In the genomic region with DNA sequence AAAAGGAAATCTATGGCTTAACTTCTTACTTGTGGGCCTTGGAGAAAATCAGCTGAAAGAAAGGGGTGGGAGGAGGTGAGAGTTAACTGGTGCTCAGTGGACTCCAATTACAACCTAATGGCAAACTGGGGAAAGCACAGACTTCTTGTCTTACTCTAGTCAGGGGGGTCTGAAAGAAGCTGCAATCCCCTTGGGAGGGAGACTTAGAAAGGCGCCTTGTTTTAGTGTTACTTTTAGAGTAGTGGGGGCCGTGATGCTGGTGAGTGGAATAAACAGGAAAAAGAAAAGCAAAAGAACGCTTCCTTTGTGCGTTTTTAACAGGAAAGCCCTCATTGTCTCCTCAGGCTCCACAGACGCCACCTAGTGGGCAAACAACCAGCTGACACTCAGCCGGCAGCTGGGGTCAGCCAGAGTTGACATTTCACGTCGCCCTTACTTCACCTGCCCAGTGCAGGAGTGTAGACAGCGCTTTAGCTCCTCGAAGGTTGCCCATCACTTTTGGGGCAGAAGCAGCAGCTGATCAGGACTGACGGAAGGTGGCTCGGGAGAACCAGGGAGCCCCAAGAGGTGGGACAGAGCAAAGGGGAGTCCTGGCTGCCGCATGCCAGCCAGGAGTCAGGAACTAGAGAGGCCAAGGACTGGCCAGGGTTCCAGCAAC, we compare ENCODE assay signal across 8 cellular contexts. TPM values are rescaled to one million over a fixed set of nuclear protein-coding genes. Genes with fewer than 3 reads are reported as not detected.
DNase-seq lines count a peak whose midpoint lies in the region; ATAC-seq, FAIRE-seq and TF ChIP-seq lines count a peak whose summit lies in the region.

No MANE protein-coding gene starts in this region.

- H3K9me3 Mint-ChIP-seq in activated T-helper 17 cell treated with anti-CD3 and anti-CD28 coated beads, Interleukin-2, amount 50 U/mL, for 72 hours, result no peaks in the 10 kb centered on the region

- WGBS in HUES64, result 23% methylated on average over 13 of the region's 13 CpGs

- peaks cover 12% of the 10 kb centered on the region for H3K4me1 Mint-ChIP-seq in activated T-helper 17 cell treated with anti-CD3 and anti-CD28 coated beads, Interleukin-2, amount 50 U/mL, for 72 hours

- peak overlapping the region; percentile 35 for H3K27ac Mint-ChIP-seq in activated T-helper 17 cell treated with anti-CD3 and anti-CD28 coated beads, Interleukin-2, amount 50 U/mL, for 72 hours

- TF ChIP-seq CTCF in foreskin fibroblast (IDR thresholded peaks at IDR 0.05; ENCODE audit: low read depth, low read length) (peak; percentile 97), neutrophil (IDR thresholded peaks at IDR 0.05) (peak; percentile 57)

- H3K27me3 ChIP-seq in HUES64 (ENCODE audit: insufficient read depth, low read length), result no peaks in the 10 kb centered on the region
- no peaks in the 10 kb centered on the region for H3K27me3 ChIP-seq in neutrophil

- H3K36me3 ChIP-seq in HUES64 (ENCODE audit: insufficient read depth, low read length) (no peaks in the 10 kb centered on the region), neutrophil (no peaks in the 10 kb centered on the region)

- H3K36me3 Mint-ChIP-seq in activated T-helper 17 cell treated with anti-CD3 and anti-CD28 coated beads, Interleukin-2, amount 50 U/mL, for 72 hours (ENCODE audit: low read depth), result no peaks in the 10 kb centered on the region

- H3K9ac ChIP-seq in HUES64 (ENCODE audit: low read depth, low read length), result peak overlapping the region; percentile 63

- peaks cover 15% of the 10 kb centered on the region for H3K27me3 Mint-ChIP-seq in activated T-helper 17 cell treated with anti-CD3 and anti-CD28 coated beads, Interleukin-2, amount 50 U/mL, for 72 hours

- DNase-seq in DMS 273 (lab: John Stamatoyannopoulos, UW; ENCODE audit: unreplicated experiment) (peak; percentile 89), RCC 7860 (ENCODE audit: low spot score) (peak; percentile 50), foreskin fibroblast (peak; percentile 44 to 86), stromal cell of bone marrow (ENCODE audit: low read depth) (peak; percentile 47)

- H3K4me3 Mint-ChIP-seq in activated T-helper 17 cell treated with anti-CD3 and anti-CD28 coated beads, Interleukin-2, amount 50 U/mL, for 72 hours, result peak overlapping the region; percentile 69

- H3K4me1 ChIP-seq in HUES64 (ENCODE audit: insufficient read depth, low read length) (0 out of 2 replicates have a peak, but pooled peaks cover 6% of the 10 kb centered on the region), neutrophil (ENCODE audit: control insufficient read depth in 1 of 2, insufficient read depth in 1 of 2, low read depth in 1 of 2, low read length in 1 of 2) (no peaks in the 10 kb centered on the region)

- no peaks in the 10 kb centered on the region for H3K9me3 ChIP-seq in HUES64 (ENCODE audit: insufficient read depth, low read depth, low read length)
- no peaks in the 10 kb centered on the region for H3K9me3 ChIP-seq in neutrophil

- peak; percentile 90 for ATAC-seq in GM21390 (IDR thresholded peaks at IDR 0.05; ENCODE audit: unreplicated experiment)
- peak; percentile 94 for ATAC-seq in activated T-helper 17 cell treated with anti-CD3 and anti-CD28 coated beads, Interleukin-2, amount 50 U/mL, for 72 hours (replicated peaks)

- peak overlapping the region; percentile 32 for H3K4me3 ChIP-seq in HUES64 (ENCODE audit: low read length)
- H3K4me3 ChIP-seq in foreskin fibroblast (ENCODE audit: low read depth in 1 of 2, low read length in 2 of 2), result peak overlapping the region; percentile 2 to 39
- H3K4me3 ChIP-seq in neutrophil (ENCODE audit: low read depth in 1 of 2, low read length in 1 of 2), result no peak overlapping the region

- peak; percentile 12 for FAIRE-seq in RCC 7860 (lab: Jason Lieb, UNC)

- peak overlapping the region; percentile 18; the same call in 1 of the 2 replicates for H3K27ac ChIP-seq in HUES64 (ENCODE audit: low read depth, low read length)
- H3K27ac ChIP-seq in neutrophil, result no peak overlapping the region

RNA-seq across cellular contexts. Expression of a gene that starts 55.9 kb away (rescaled TPM):
- 68.1 TPM for polyA plus RNA-seq in HUES64 (2013, experiment 1 of 2)
- polyA plus RNA-seq in HUES64 (2013, experiment 2 of 2), result 77.3 TPM
- 10 to 100 TPM; 51.6 to 65.0 TPM for total RNA-seq in activated T-helper 17 cell treated with anti-CD3 and anti-CD28 coated beads, Interleukin-2, amount 50 U/mL, for 72 hours

RNA-seq across cellular contexts. Expression of a gene that starts 56.5 kb away (rescaled TPM):
- polyA plus RNA-seq in HUES64 (2013, experiment 1 of 2), result 16.4 TPM
- polyA plus RNA-seq in HUES64 (2013, experiment 2 of 2), result 18.3 TPM
- 1 to 10 TPM in 1 of 2 donors, under 1 TPM in 1; 0.73 to 7.1 TPM for total RNA-seq in activated T-helper 17 cell treated with anti-CD3 and anti-CD28 coated beads, Interleukin-2, amount 50 U/mL, for 72 hours

Comparison
In these comparisons a context has a peak if more than half of its experiments do, and no peak if none do; other contexts are left out.
1. H3K4me3 ChIP-seq: peak in HUES64 (single experiment) and foreskin fibroblast (2 of 2); none in neutrophil (0 of 2).
2. Peak in every context shown above with its lines, with median percentiles within 50 percentile points of each other: DNase-seq.